Comparison of ENCODE assay signal across 10 cellular contexts in genomic region chr4:1318488-1319213, GRCh38. TPM values are rescaled to one million over a fixed set of nuclear protein-coding genes. Genes with fewer than 3 reads are reported as not detected.
A peak's percentile ranks its signal among the peaks of the same experiment; 100 is the strongest.
DNase-seq lines count a peak whose midpoint lies in the region; ATAC-seq, FAIRE-seq and TF ChIP-seq lines count a peak whose summit lies in the region.
"Had no signal": no experiment of that assay in that cellular context is flagged by ENCODE, and none has a peak within 500 bp of the region (broad histone marks: within the 10 kb centered on the region; RNA-seq: fewer than 3 reads in every experiment).

No MANE protein-coding gene starts in this region.

- no peak overlapping the region for H3K4me3 Mint-ChIP-seq in activated CD4-positive, alpha-beta T cell treated with anti-CD3 and anti-CD28 coated beads, Interleukin-2, amount 10 ng/mL, durations not matched to agents 24 days and 14 days
- no peak overlapping the region for H3K4me3 Mint-ChIP-seq in immature natural killer cell

- TF ChIP-seq CTCF in OCI-LY7 (conservative IDR thresholded peaks at IDR 0.05; ENCODE audit: low read length): peak; percentile 75
- TF ChIP-seq CTCF in endothelial cell of umbilical vein (IDR thresholded peaks at IDR 0.05; ENCODE audit: extremely low read depth in 1 of 2, insufficient read depth in 1 of 2, low read depth in 1 of 2, low read length in 2 of 2): peak; percentile 23 to 37

- peaks cover 17% of the 10 kb centered on the region for H3K4me1 Mint-ChIP-seq in activated CD4-positive, alpha-beta T cell treated with anti-CD3 and anti-CD28 coated beads, Interleukin-2, amount 10 ng/mL, durations not matched to agents 24 days and 14 days
- H3K4me1 Mint-ChIP-seq in immature natural killer cell: peaks cover 6 to 17% of the 10 kb centered on the region in 2 donors

- DNase-seq in activated CD4-positive, alpha-beta T cell treated with anti-CD3 and anti-CD28 coated beads for 48 hours: peak; percentile 34
- DNase-seq in activated CD4-positive, alpha-beta T cell treated with anti-CD3 and anti-CD28 coated beads, Interleukin-2, amount 10 ng/mL, durations not matched to agents 24 days and 14 days: no peak
- no peak for DNase-seq in OCI-LY7 (ENCODE audit: low spot score)
- DNase-seq in endothelial cell of umbilical vein (ENCODE audit: low read depth, low spot score): no peak
- peak; percentile 77 for DNase-seq in posterior vena cava (ENCODE audit: low spot score)
- DNase-seq in immature natural killer cell: no peak
- DNase-seq in SW 1271 (lab: John Stamatoyannopoulos, UW): no peak
- DNase-seq: activated CD8-positive, alpha-beta memory T cell treated with anti-CD3 and anti-CD28 coated beads for 24 hours had no signal

- BruUV-seq in OCI-LY7 (replicated peaks; lab: Mats Ljungman, UMichigan) (no TSS peak), endothelial cell of umbilical vein (replicated peaks; lab: Mats Ljungman, UMichigan) (no TSS peak)

- no peaks in the 10 kb centered on the region for H3K79me2 ChIP-seq in OCI-LY7 (ENCODE audit: insufficient read depth, low read depth, low read length)
- H3K79me2 ChIP-seq in endothelial cell of umbilical vein (ENCODE audit: control insufficient read depth, insufficient read depth, low read length): no peaks in the 10 kb centered on the region

- POLR2A ChIA-PET in OCI-LY7 (lab: Charles Lee): no interaction called here
- POLR2A ChIA-PET in endothelial cell of umbilical vein (lab: Charles Lee): no interaction called here

- FAIRE-seq in endothelial cell of umbilical vein (lab: Jason Lieb, UNC): no peak

- H3K4me1 ChIP-seq in OCI-LY7 (ENCODE audit: insufficient read depth, low read length, poor library complexity, severe bottlenecking) (peaks cover 14% of the 10 kb centered on the region), endothelial cell of umbilical vein (ENCODE audit: control insufficient read depth, extremely low read depth, insufficient read depth, low read length) (peaks cover 4% of the 10 kb centered on the region)

- no peaks in the 10 kb centered on the region for H3K27me3 ChIP-seq in endothelial cell of umbilical vein (ENCODE audit: control insufficient read depth in 2 of 2, insufficient read depth in 2 of 2, low read length in 2 of 2)

- no peaks in the 10 kb centered on the region for H3K9me1 ChIP-seq in endothelial cell of umbilical vein (replicated peaks; ENCODE audit: control insufficient read depth, extremely low read depth, insufficient read depth, low read length)

- no peak overlapping the region for H3K27ac Mint-ChIP-seq in activated CD4-positive, alpha-beta T cell treated with anti-CD3 and anti-CD28 coated beads, Interleukin-2, amount 10 ng/mL, durations not matched to agents 24 days and 14 days
- peak overlapping the region in 2 of 6 donors; percentile 46 to 57 for H3K27ac Mint-ChIP-seq in immature natural killer cell

- H3K27me3 Mint-ChIP-seq in activated CD4-positive, alpha-beta T cell treated with anti-CD3 and anti-CD28 coated beads, Interleukin-2, amount 10 ng/mL, durations not matched to agents 24 days and 14 days: no peaks in the 10 kb centered on the region
- H3K27me3 Mint-ChIP-seq in immature natural killer cell (ENCODE audit: low read depth in 3 of 3): peaks cover 0 to 2% (median 2%) of the 10 kb centered on the region in 3 donors

- dilution Hi-C loops in endothelial cell of umbilical vein (cut with MboI; ENCODE audit: extremely low pct_ligation_motif_present, low sequenced_read_pairs): no loop called here

- H2AFZ ChIP-seq in OCI-LY7 (ENCODE audit: low read length) (no peak overlapping the region), endothelial cell of umbilical vein (ENCODE audit: low read depth, low read length) (no peak overlapping the region)

- CTCF ChIA-PET in OCI-LY7 (lab: Charles Lee; ENCODE audit: unreplicated experiment): no interaction called here
- CTCF ChIA-PET in endothelial cell of umbilical vein (lab: Charles Lee): interaction anchor here (0.6 to 1.0 kb wide), 3 partner anchors 10 to 51 kb away, joined by 3 to 5 read pairs (median 3); no protein-coding TSS in a partner anchor

- H3K36me3 ChIP-seq in OCI-LY7 (ENCODE audit: insufficient read depth, low read length) (peaks cover 64% of the 10 kb centered on the region), endothelial cell of umbilical vein (ENCODE audit: control insufficient read depth in 2 of 2, extremely low read depth in 1 of 2, insufficient read depth in 2 of 2, low read length in 2 of 2) (peaks cover 15 to 29% of the 10 kb centered on the region in 2 experiments)

- no peaks in the 10 kb centered on the region for H3K9me3 Mint-ChIP-seq in activated CD4-positive, alpha-beta T cell treated with anti-CD3 and anti-CD28 coated beads, Interleukin-2, amount 10 ng/mL, durations not matched to agents 24 days and 14 days
- H3K9me3 Mint-ChIP-seq in immature natural killer cell: no peaks in the 10 kb centered on the region

- no peak overlapping the region for H3K4me2 ChIP-seq in OCI-LY7 (ENCODE audit: low read length)
- no peak overlapping the region for H3K4me2 ChIP-seq in endothelial cell of umbilical vein (ENCODE audit: insufficient read depth, low read length)

- no peaks in the 10 kb centered on the region for H4K20me1 ChIP-seq in OCI-LY7 (ENCODE audit: insufficient read depth, low read length)
- no peaks in the 10 kb centered on the region for H4K20me1 ChIP-seq in endothelial cell of umbilical vein (replicated peaks; ENCODE audit: control insufficient read depth, extremely low read depth, insufficient read depth, low read length)

- ATAC-seq in HG03175 (IDR thresholded peaks at IDR 0.05; ENCODE audit: unreplicated experiment): no peak

- H3K36me3 Mint-ChIP-seq in activated CD4-positive, alpha-beta T cell treated with anti-CD3 and anti-CD28 coated beads, Interleukin-2, amount 10 ng/mL, durations not matched to agents 24 days and 14 days (ENCODE audit: low read depth): peaks cover 51% of the 10 kb centered on the region
- H3K36me3 Mint-ChIP-seq in immature natural killer cell: peaks cover 8 to 27% (median 9%) of the 10 kb centered on the region in 3 donors

- H3K9ac ChIP-seq in endothelial cell of umbilical vein (replicated peaks; ENCODE audit: extremely low read depth, insufficient read depth, low read length): no peak overlapping the region

- H3K9me2 ChIP-seq in OCI-LY7 (ENCODE audit: insufficient read depth, low read length): no peaks in the 10 kb centered on the region

- intact Hi-C loops in activated CD4-positive, alpha-beta T cell treated with anti-CD3 and anti-CD28 coated beads, Interleukin-2, amount 10 ng/mL, durations not matched to agents 24 days and 14 days (cut with micrococcal nuclease): no loop called here
- intact Hi-C loops in OCI-LY7 (cut with micrococcal nuclease; ENCODE audit: unreplicated experiment): no loop called here
- intact Hi-C loops in endothelial cell of umbilical vein (cut with micrococcal nuclease): no loop called here
- intact Hi-C loops in posterior vena cava (cut with DNase I): no loop called here

- peaks cover 7% of the 10 kb centered on the region; the same call in 1 of the 2 replicates for H3K9me3 ChIP-seq in OCI-LY7 (ENCODE audit: low read length)
- H3K9me3 ChIP-seq in endothelial cell of umbilical vein (replicated peaks; ENCODE audit: control insufficient read depth, insufficient read depth, low read length): no peaks in the 10 kb centered on the region
- H3K9me3 ChIP-seq: thoracic aorta had no signal

- H3K27ac ChIP-seq in OCI-LY7 (ENCODE audit: low read depth, low read length, poor library complexity, severe bottlenecking) (no peak overlapping the region), endothelial cell of umbilical vein (ENCODE audit: insufficient read depth, low read depth, low read length) (no peak overlapping the region)
- H3K27ac ChIP-seq: thoracic aorta had no signal

- H3K4me3 ChIP-seq in OCI-LY7 (ENCODE audit: low read depth, low read length, poor library complexity, severe bottlenecking): no peak overlapping the region
- H3K4me3 ChIP-seq in endothelial cell of umbilical vein (replicated peaks in 1 of 3; ENCODE audit: insufficient read depth in 1 of 3, low read depth in 1 of 3, low read length in 3 of 3): no peak overlapping the region
- H3K4me3 ChIP-seq: thoracic aorta had no signal

- TF ChIP-seq POLR2A in endothelial cell of umbilical vein (IDR thresholded peaks at IDR 0.05; ENCODE audit: low read depth, low read length): no peak

TF ChIP-seq in endothelial cell of umbilical vein, 7 proteins besides CTCF, POLR2A, EP300 and RAD21 (continues in another document):
- no peak for TF ChIP-seq GATA2 (IDR thresholded peaks at IDR 0.05; ENCODE audit: insufficient read depth, insufficient read length, low read depth, low read length)
- no peak for TF ChIP-seq MYC (IDR thresholded peaks at IDR 0.05; ENCODE audit: low read depth, low read length)

RNA-seq across cellular contexts. Expression of gene UVSSA, which starts 28.4 kb away (rescaled TPM):
- total RNA-seq in activated CD4-positive, alpha-beta T cell treated with anti-CD3 and anti-CD28 coated beads, Interleukin-2, amount 10 ng/mL, durations not matched to agents 24 days and 14 days: 28.3 and 28.4 TPM in 2 replicates
- total RNA-seq in OCI-LY7 (2014; rRNA removed; shearing (Covaris generic)): 13.2 and 17.9 TPM in 2 replicates
- total RNA-seq in OCI-LY7 (2022): 43.2 and 45.0 TPM in 2 replicates
- total RNA-seq in endothelial cell of umbilical vein: 14.9 and 16.4 TPM in 2 replicates
- polyA plus RNA-seq in endothelial cell of umbilical vein: 7.1 and 8.1 TPM in 2 replicates
- polyA plus RNA-seq in endothelial cell of umbilical vein (2011; cell fraction: cytosol; rRNA removed): 2.5 and 3.6 TPM in 2 replicates
- polyA plus RNA-seq in endothelial cell of umbilical vein (2011; cell fraction: nucleus; rRNA removed): 34.2 and 37.8 TPM in 2 replicates
- polyA plus RNA-seq in endothelial cell of umbilical vein (2012): 4.1 and 4.2 TPM in 2 replicates
- 7.7 and 7.9 TPM in 2 replicates for polyA minus RNA-seq in endothelial cell of umbilical vein
- polyA minus RNA-seq in endothelial cell of umbilical vein (2011; cell fraction: cytosol; rRNA and poly(A)+ RNA removed): 3.7 TPM
- polyA minus RNA-seq in endothelial cell of umbilical vein (2011; cell fraction: nucleus; rRNA and poly(A)+ RNA removed): 11.8 and 15.1 TPM in 2 replicates
- total RNA-seq in posterior vena cava: 10 to 100 TPM; 14.3 to 14.7 TPM
- 1 to 10 TPM; 3.2 to 7.0 (median 4.0) TPM for polyA plus RNA-seq in immature natural killer cell

RNA-seq across cellular contexts. Expression of gene MAEA, which starts 29.0 kb away (rescaled TPM):
- 61.3 and 62.6 TPM in 2 replicates for total RNA-seq in activated CD4-positive, alpha-beta T cell treated with anti-CD3 and anti-CD28 coated beads, Interleukin-2, amount 10 ng/mL, durations not matched to agents 24 days and 14 days
- 52.5 and 53.2 TPM in 2 replicates for total RNA-seq in OCI-LY7 (2014; rRNA removed; shearing (Covaris generic))
- total RNA-seq in OCI-LY7 (2022) (59.3 and 64.2 TPM in 2 replicates), endothelial cell of umbilical vein (66.0 and 66.6 TPM in 2 replicates), posterior vena cava (10 to 100 TPM; 37.5 to 43.7 TPM)
- polyA plus RNA-seq in endothelial cell of umbilical vein (108 and 116 TPM in 2 replicates), immature natural killer cell (10 to 100 TPM; 60.7 to 76.0 (median 72.9) TPM)
- polyA plus RNA-seq in endothelial cell of umbilical vein (2011; cell fraction: cytosol; rRNA removed): 76.2 and 86.7 TPM in 2 replicates
- polyA plus RNA-seq in endothelial cell of umbilical vein (2011; cell fraction: nucleus; rRNA removed): 147 and 154 TPM in 2 replicates
- 44.7 and 52.0 TPM in 2 replicates for polyA plus RNA-seq in endothelial cell of umbilical vein (2012)
- polyA minus RNA-seq in endothelial cell of umbilical vein: 59.6 and 76.9 TPM in 2 replicates
- polyA minus RNA-seq in endothelial cell of umbilical vein (2011; cell fraction: cytosol; rRNA and poly(A)+ RNA removed): 33.8 TPM
- 40.5 and 65.3 TPM in 2 replicates for polyA minus RNA-seq in endothelial cell of umbilical vein (2011; cell fraction: nucleus; rRNA and poly(A)+ RNA removed)

Comparison
In these comparisons a context has a peak if more than half of its experiments do, and no peak if none do; other contexts are left out.
1. DNase-seq: peak in activated CD4-positive, alpha-beta T cell treated with anti-CD3 and anti-CD28 coated beads for 48 hours (single experiment) and posterior vena cava (single experiment); none in activated CD4-positive, alpha-beta T cell treated with anti-CD3 and anti-CD28 coated beads, Interleukin-2, amount 10 ng/mL, durations not matched to agents 24 days and 14 days (single experiment), OCI-LY7 (single experiment), endothelial cell of umbilical vein (single experiment), immature natural killer cell (0 of 3) and SW 1271 (0 of 2).